11 cellular contexts compared by ENCODE assay signal in the genomic region with DNA sequence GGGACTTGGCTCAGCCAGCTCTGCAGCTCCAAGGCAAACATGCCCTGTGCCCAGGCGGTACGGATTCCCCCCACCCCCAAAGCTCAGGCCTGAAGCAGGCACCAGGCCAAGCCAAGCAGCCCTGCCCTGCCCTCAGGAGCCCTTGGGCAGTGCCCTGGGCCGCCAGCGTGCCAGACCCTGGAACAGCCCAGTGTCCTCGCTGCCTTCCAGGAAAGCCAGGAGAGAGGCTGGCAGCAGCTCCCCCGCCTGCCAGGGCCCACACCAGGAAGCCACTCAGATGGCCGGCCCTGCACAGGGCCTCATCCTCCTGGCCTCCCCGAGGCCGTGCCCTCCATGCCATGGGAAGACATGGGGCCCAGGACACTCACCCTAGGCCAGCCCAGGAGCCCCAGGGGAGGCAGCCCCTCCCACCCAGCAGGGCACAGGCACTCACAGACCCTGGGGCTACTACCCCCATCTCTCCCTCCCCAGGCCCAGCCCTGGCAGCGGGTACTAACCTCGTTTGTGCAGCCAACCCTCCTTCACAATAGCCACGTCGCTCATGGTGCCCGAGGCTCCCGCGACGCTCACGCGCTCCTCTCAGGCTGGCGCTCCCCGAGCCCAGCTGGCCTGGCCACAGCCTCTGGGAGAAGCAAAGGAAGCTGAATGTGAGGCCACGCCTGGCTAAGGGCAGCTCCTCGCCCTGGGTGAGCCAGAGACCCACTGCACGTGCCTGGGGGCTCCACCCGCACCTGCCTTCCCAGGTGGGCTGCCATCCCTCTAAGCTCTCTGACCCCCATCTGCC. TPM values are rescaled to one million over a fixed set of nuclear protein-coding genes. Genes with fewer than 3 reads are reported as not detected.
DNase-seq lines count a peak whose midpoint lies in the region; ATAC-seq and TF ChIP-seq lines count a peak whose summit lies in the region.
"Had no signal": no experiment of that assay in that cellular context is flagged by ENCODE, and none has a peak within 500 bp of the region (broad histone marks: within the 10 kb centered on the region; RNA-seq: fewer than 3 reads in every experiment).

No MANE protein-coding gene starts in this region.

- no peaks in the 10 kb centered on the region for H3K27me3 ChIP-seq in trophoblast cell (ENCODE audit: insufficient read depth, low read length)

- ATAC-seq in HG03045 (IDR thresholded peaks at IDR 0.05; ENCODE audit: unreplicated experiment) (no peak), GM21360 (IDR thresholded peaks at IDR 0.05; ENCODE audit: unreplicated experiment) (no peak)

- POLR2A ChIA-PET in RWPE1 (lab: Yijun Ruan, JAX; ENCODE audit: low non-redundant PET) = no interaction called here

- no peak overlapping the region for H4K91ac ChIP-seq in trophoblast cell (ENCODE audit: low read depth, low read length)

- H3K79me1 ChIP-seq in trophoblast cell (ENCODE audit: low read length) = peaks cover 15% of the 10 kb centered on the region

- H3K9me3 Mint-ChIP-seq in glutamatergic neuron (ENCODE audit: unreplicated experiment) = peaks cover 14% of the 10 kb centered on the region
- H3K9me3 Mint-ChIP-seq: activated naive CD4-positive, alpha-beta T cell treated with anti-CD3 and anti-CD28 coated beads, Interleukin-2, amount 50 U/mL, for 24 hours had no signal

- H3K27ac ChIP-seq in RWPE1 (peak overlapping the region; percentile 84), trophoblast cell (ENCODE audit: low read depth, low read length) (no peak overlapping the region)

- peak overlapping the region; percentile 28 for H2AFZ ChIP-seq in trophoblast cell (ENCODE audit: insufficient read depth, low read length, poor library complexity)

- H2AK5ac ChIP-seq in trophoblast cell (ENCODE audit: low read length) = no peak overlapping the region

- intact Hi-C loops in lower leg skin (cut with DNase I; ENCODE audit: low total_unique reads) = no loop called here

- H3K27ac Mint-ChIP-seq in glutamatergic neuron (ENCODE audit: unreplicated experiment) = peak overlapping the region; percentile 73
- H3K27ac Mint-ChIP-seq: activated naive CD4-positive, alpha-beta T cell treated with anti-CD3 and anti-CD28 coated beads, Interleukin-2, amount 50 U/mL, for 24 hours had no signal

- peak overlapping the region; percentile 21 for H3K4ac ChIP-seq in trophoblast cell (ENCODE audit: low read depth, low read length)

- no peak overlapping the region for H3K9ac ChIP-seq in trophoblast cell (ENCODE audit: low read length)

- H3K14ac ChIP-seq in trophoblast cell (ENCODE audit: low read length) = no peak overlapping the region

- H3K9me3 ChIP-seq in trophoblast cell (ENCODE audit: insufficient read depth, low read depth, low read length) = peaks cover 5% of the 10 kb centered on the region

- H3K4me3 ChIP-seq in trophoblast cell (ENCODE audit: low read depth, low read length) = no peak overlapping the region
- no peak overlapping the region for H3K4me3 ChIP-seq in lower leg skin (ENCODE audit: low read depth, poor library complexity, severe bottlenecking)

- H4K8ac ChIP-seq in trophoblast cell (ENCODE audit: low read depth, low read length) = no peak overlapping the region

- H2BK120ac ChIP-seq in trophoblast cell (ENCODE audit: insufficient read depth, low read length, poor library complexity) = no peak overlapping the region

- H3K27me3 Mint-ChIP-seq in glutamatergic neuron (ENCODE audit: unreplicated experiment) = peaks cover 21% of the 10 kb centered on the region
- H3K27me3 Mint-ChIP-seq: activated naive CD4-positive, alpha-beta T cell treated with anti-CD3 and anti-CD28 coated beads, Interleukin-2, amount 50 U/mL, for 24 hours; progenitor cell of endocrine pancreas had no signal

- no peak overlapping the region for H2BK5ac ChIP-seq in trophoblast cell (ENCODE audit: low read depth, low read length, poor library complexity)

- no peak overlapping the region for H4K12ac ChIP-seq in trophoblast cell (ENCODE audit: low read depth, low read length)

- WGBS in trophoblast cell (ENCODE audit: extremely low coverage, insufficient coverage, insufficient read length) = no CpG with 5 or more reads among the region's 25 CpGs
- 64 to 66% methylated on average over 19 to 20 of the region's 25 CpGs for WGBS in lower leg skin, 2 donors

- no peaks in the 10 kb centered on the region for H3K36me3 Mint-ChIP-seq in glutamatergic neuron (ENCODE audit: unreplicated experiment)
- H3K36me3 Mint-ChIP-seq: activated naive CD4-positive, alpha-beta T cell treated with anti-CD3 and anti-CD28 coated beads, Interleukin-2, amount 50 U/mL, for 24 hours had no signal

- peaks cover 32% of the 10 kb centered on the region for H3K4me1 Mint-ChIP-seq in glutamatergic neuron (ENCODE audit: low read depth, unreplicated experiment)

- H3K79me2 ChIP-seq in trophoblast cell (ENCODE audit: control insufficient read depth, insufficient read depth, low read length, poor library complexity) = peaks cover 25% of the 10 kb centered on the region

- CTCF ChIA-PET in RWPE1 (lab: Yijun Ruan, JAX) = interaction anchor here (0.6 kb wide), 1 partner anchor 23 kb away, joined by 6 read pairs; no protein-coding TSS in a partner anchor

- no peak overlapping the region for H3K4me2 ChIP-seq in trophoblast cell (ENCODE audit: low read length)

- no peak for TF ChIP-seq POLR2A in lower leg skin (IDR thresholded peaks at IDR 0.05)

- peaks cover 54 to 60% of the 10 kb centered on the region in 2 experiments for H3K36me3 ChIP-seq in trophoblast cell (ENCODE audit: control insufficient read depth in 1 of 2, insufficient read depth in 2 of 2, low read length in 2 of 2)

- peak overlapping the region; percentile 52 for H3K18ac ChIP-seq in trophoblast cell (ENCODE audit: low read length)

- no peak overlapping the region for H2BK12ac ChIP-seq in trophoblast cell (ENCODE audit: low read length)

- DNase-seq in COR-L47 (lab: John Stamatoyannopoulos, UW) (peak; percentile 56), RWPE1 (ENCODE audit: low spot score) (no peak), glutamatergic neuron (no peak), trophoblast cell (no peak), NCI-H526 treated with DMSO at 0.1 percent for 48 hours (lab: John Stamatoyannopoulos, UW) (no peak), lower leg skin (ENCODE audit: low spot score in 2 of 2) (no peak)
- DNase-seq: left cardiac atrium had no signal

- TF ChIP-seq CTCF in RWPE1 (conservative IDR thresholded peaks at IDR 0.05; ENCODE audit: low read depth) (no peak), glutamatergic neuron (IDR thresholded peaks at IDR 0.05; ENCODE audit: partially characterized antibody, unreplicated experiment) (no peak), lower leg skin (IDR thresholded peaks at IDR 0.05) (no peak)

- H3K4me3 Mint-ChIP-seq in glutamatergic neuron (ENCODE audit: unreplicated experiment) = peak overlapping the region; percentile 94

- H3K4me1 ChIP-seq in trophoblast cell (ENCODE audit: control insufficient read depth in 1 of 2, insufficient read depth in 2 of 2, low read length in 2 of 2) = peaks cover 14 to 20% of the 10 kb centered on the region in 2 experiments

- no peak overlapping the region for H3K23ac ChIP-seq in trophoblast cell (ENCODE audit: low read length)

RNA-seq across cellular contexts. Expression of a gene that starts 3.3 kb away (rescaled TPM):
- 300 TPM for total RNA-seq in glutamatergic neuron (ENCODE audit: unreplicated experiment)
- polyA plus RNA-seq in trophoblast cell (2013) = 175 TPM in 2 replicates
- total RNA-seq in lower leg skin = 10 to 100 TPM; 51.9 to 91.0 (median 88.7) TPM

RNA-seq across cellular contexts. Expression of a gene that starts 8.6 kb away (rescaled TPM):
- total RNA-seq in glutamatergic neuron (ENCODE audit: unreplicated experiment) (6.0 TPM), lower leg skin (10 to 100 TPM in 2 of 4 donors, 1 to 10 TPM in 2; 1.6 to 11.9 (median 8.6) TPM)
- polyA plus RNA-seq in trophoblast cell (2013) = 4.6 and 4.7 TPM in 2 replicates

RNA-seq across cellular contexts. Expression of a gene that starts 39.3 kb away (rescaled TPM):
- total RNA-seq in glutamatergic neuron (ENCODE audit: unreplicated experiment) (30.5 TPM), lower leg skin (100 to 1,000 TPM; 162 to 174 (median 168) TPM)
- 88.0 and 93.0 TPM in 2 replicates for polyA plus RNA-seq in trophoblast cell (2013)
